8 cellular contexts compared by ENCODE assay signal in genomic region chr19:49506575-49507105, GRCh38. TPM values are rescaled to one million over a fixed set of nuclear protein-coding genes. Genes with fewer than 3 reads are reported as not detected.
A peak's percentile ranks its signal among the peaks of the same experiment; 100 is the strongest.
DNase-seq lines count a peak whose midpoint lies in the region; ATAC-seq, FAIRE-seq and TF ChIP-seq lines count a peak whose summit lies in the region.

No MANE protein-coding gene starts in this region.

- ATAC-seq in effector memory CD8-positive, alpha-beta T cell (replicated peaks) = peak; percentile 84
- no peak for ATAC-seq in HG03280 (IDR thresholded peaks at IDR 0.05; ENCODE audit: unreplicated experiment)
- ATAC-seq in GM21381 (IDR thresholded peaks at IDR 0.05; ENCODE audit: unreplicated experiment) = no peak

- TF ChIP-seq POLR2A in GM12892 (IDR thresholded peaks at IDR 0.05; ENCODE audit: low read depth, low read length) = no peak

- H3K27me3 Mint-ChIP-seq in effector memory CD8-positive, alpha-beta T cell = no peaks in the 10 kb centered on the region
- peaks cover 7% of the 10 kb centered on the region for H3K27me3 Mint-ChIP-seq in nephron (ENCODE audit: low read depth)

- H3K27ac Mint-ChIP-seq in effector memory CD8-positive, alpha-beta T cell = no peak overlapping the region
- H3K27ac Mint-ChIP-seq in nephron = peak overlapping the region in 1 of 3 experiments; percentile 80

- peak; percentile 39 to 62 (median 47) for TF ChIP-seq CTCF in nephron (IDR thresholded peaks at IDR 0.05; ENCODE audit: unreplicated experiment in 3 of 3)

- H3K9me3 Mint-ChIP-seq in effector memory CD8-positive, alpha-beta T cell = no peaks in the 10 kb centered on the region
- no peaks in the 10 kb centered on the region for H3K9me3 Mint-ChIP-seq in nephron

- peaks cover 3% of the 10 kb centered on the region for H3K36me3 Mint-ChIP-seq in effector memory CD8-positive, alpha-beta T cell (ENCODE audit: insufficient read depth)
- H3K36me3 Mint-ChIP-seq in nephron (ENCODE audit: low read depth) = no peaks in the 10 kb centered on the region

- H3K4me1 Mint-ChIP-seq in effector memory CD8-positive, alpha-beta T cell (ENCODE audit: low read depth in 2 of 2) = peaks cover 24% of the 10 kb centered on the region in 2 donors
- H3K4me1 Mint-ChIP-seq in nephron = peaks cover 14% of the 10 kb centered on the region

- peak; percentile 79 for FAIRE-seq in GM12892 (lab: Jason Lieb, UNC)

- DNase-seq in AG08396 (ENCODE audit: low spot score) = peak; percentile 66
- peak; percentile 76 for DNase-seq in GM12892 (ENCODE audit: insufficient read length)
- peak; percentile 85 for DNase-seq in NCI-H69 (lab: John Stamatoyannopoulos, UW)
- DNase-seq in activated CD4-positive, alpha-beta T cell treated with anti-CD3 and anti-CD28 coated beads, Interleukin-2, amount 50 U/mL, for 1 hour = peak; percentile 75
- DNase-seq in effector memory CD8-positive, alpha-beta T cell = peak; percentile 72 to 77 (median 73)

- H3K4me3 Mint-ChIP-seq in effector memory CD8-positive, alpha-beta T cell = no peak overlapping the region
- no peak overlapping the region for H3K4me3 Mint-ChIP-seq in nephron

RNA-seq across cellular contexts. Expression of gene FCGRT, which starts 5.8 kb away (rescaled TPM):
- polyA plus RNA-seq in GM12892 (2012; ENCODE audit: missing spikeins) = not detected

RNA-seq across cellular contexts. Expression of gene RPS11, which starts 10.4 kb away (rescaled TPM):
- 6,590 TPM for polyA plus RNA-seq in GM12892 (2012; ENCODE audit: missing spikeins)

RNA-seq across cellular contexts. Expression of gene RPL13A, which starts 19.2 kb away (rescaled TPM):
- polyA plus RNA-seq in GM12892 (2012; ENCODE audit: missing spikeins) = 4,907 TPM

RNA-seq across cellular contexts. Expression of gene RCN3, which starts 21.2 kb away (rescaled TPM):
- 0.23 TPM for polyA plus RNA-seq in GM12892 (2012; ENCODE audit: missing spikeins)

RNA-seq across cellular contexts. Expression of gene FLT3LG, which starts 32.6 kb away (rescaled TPM):
- polyA plus RNA-seq in GM12892 (2012; ENCODE audit: missing spikeins) = 4.3 TPM
